Comparison of ENCODE assay signal across 3 cellular contexts in the genomic region with DNA sequence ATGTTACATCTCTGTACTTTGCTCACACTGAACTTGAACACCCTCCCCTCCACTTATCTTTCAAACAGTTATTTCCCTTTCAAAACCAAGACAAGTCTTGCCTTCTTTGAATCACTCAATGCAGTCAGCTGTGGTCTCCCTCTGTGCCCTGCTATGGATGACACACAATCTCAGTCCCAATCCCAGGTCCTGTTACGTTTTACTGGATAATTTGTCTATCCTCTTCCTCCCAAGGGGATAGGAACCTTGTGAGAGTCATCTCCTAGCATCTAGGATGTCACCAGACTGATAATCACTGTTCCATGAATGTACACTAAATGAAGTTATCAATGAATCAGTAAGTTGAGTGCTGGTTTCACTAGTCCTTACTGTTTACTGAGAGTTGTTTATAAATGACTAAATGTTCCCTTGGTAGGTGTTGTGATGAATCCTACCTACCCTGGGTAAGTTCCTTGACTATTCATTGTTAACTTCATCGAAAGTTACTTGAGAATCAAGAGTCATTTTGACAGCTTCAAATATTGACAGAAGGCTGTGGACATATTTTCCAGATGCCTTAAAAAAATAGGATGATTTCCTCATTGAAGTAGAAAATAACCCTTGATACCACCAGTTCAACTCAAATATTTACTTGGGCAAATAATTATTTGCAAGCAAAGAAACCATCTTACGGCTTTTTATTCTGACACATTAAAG.
TF ChIP-seq lines count a peak whose summit lies in the region.

No MANE protein-coding gene starts in this region.

TF ChIP-seq in IMR-90, 13 proteins besides CTCF, POLR2A, EP300 and RAD21:
- TF ChIP-seq MAFK (IDR thresholded peaks at IDR 0.05; ENCODE audit: low read depth, low read length) (no peak), FOS (IDR thresholded peaks at IDR 0.05; ENCODE audit: low read depth, low read length) (no peak), SMC3 (IDR thresholded peaks at IDR 0.05; ENCODE audit: low read depth, low read length) (no peak), MAZ (IDR thresholded peaks at IDR 0.05; ENCODE audit: borderline replicate concordance, low read depth, low read length) (no peak), USF2 (IDR thresholded peaks at IDR 0.05; ENCODE audit: low read depth, low read length) (no peak), MXI1 (IDR thresholded peaks at IDR 0.05; ENCODE audit: borderline replicate concordance, low read depth, low read length) (no peak), BHLHE40 (IDR thresholded peaks at IDR 0.05; ENCODE audit: low read depth, low read length) (no peak), RFX5 (IDR thresholded peaks at IDR 0.05; ENCODE audit: low read depth, low read length) (no peak), NFE2L2 (IDR thresholded peaks at IDR 0.05; ENCODE audit: low read depth, low read length) (no peak), CHD1 (IDR thresholded peaks at IDR 0.05; ENCODE audit: low read depth, low read length) (no peak), CEBPB (IDR thresholded peaks at IDR 0.05; ENCODE audit: low read depth, low read length) (no peak), RCOR1 (IDR thresholded peaks at IDR 0.05; ENCODE audit: insufficient replicate concordance, low read length) (no peak)
- TF ChIP-seq, protein P1, sequence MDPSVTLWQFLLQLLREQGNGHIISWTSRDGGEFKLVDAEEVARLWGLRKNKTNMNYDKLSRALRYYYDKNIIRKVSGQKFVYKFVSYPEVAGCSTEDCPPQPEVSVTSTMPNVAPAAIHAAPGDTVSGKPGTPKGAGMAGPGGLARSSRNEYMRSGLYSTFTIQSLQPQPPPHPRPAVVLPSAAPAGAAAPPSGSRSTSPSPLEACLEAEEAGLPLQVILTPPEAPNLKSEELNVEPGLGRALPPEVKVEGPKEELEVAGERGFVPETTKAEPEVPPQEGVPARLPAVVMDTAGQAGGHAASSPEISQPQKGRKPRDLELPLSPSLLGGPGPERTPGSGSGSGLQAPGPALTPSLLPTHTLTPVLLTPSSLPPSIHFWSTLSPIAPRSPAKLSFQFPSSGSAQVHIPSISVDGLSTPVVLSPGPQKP (IDR thresholded peaks at IDR 0.05; ENCODE audit: borderline replicate concordance, low read depth, low read length), result no peak

TF ChIP-seq in HepG2, 621 proteins besides CTCF, POLR2A, EP300 and RAD21 (continues in another document):
- TF ChIP-seq NFE2 (CRISPR knock-in tag; IDR thresholded peaks at IDR 0.05) (no peak), ZNF513 (CRISPR knock-in tag; conservative IDR thresholded peaks at IDR 0.05) (no peak), KDM6A (CRISPR knock-in tag; IDR thresholded peaks at IDR 0.05; ENCODE audit: low read depth) (no peak), ZNF672 (CRISPR knock-in tag; IDR thresholded peaks at IDR 0.05) (no peak), DNMT1 (CRISPR knock-in tag; IDR thresholded peaks at IDR 0.05) (no peak), THAP11 (CRISPR knock-in tag; IDR thresholded peaks at IDR 0.05) (no peak), PHF8 (CRISPR knock-in tag; IDR thresholded peaks at IDR 0.05) (no peak), SP140L (CRISPR knock-in tag; IDR thresholded peaks at IDR 0.05; ENCODE audit: borderline replicate concordance) (no peak), TEAD3 (CRISPR knock-in tag; optimal IDR thresholded peaks at IDR 0.05; ENCODE audit: borderline replicate concordance) (no peak), SOX13 (IDR thresholded peaks at IDR 0.05) (no peak), SOX13 (CRISPR knock-in tag; conservative IDR thresholded peaks at IDR 0.05 in 1 of 2, IDR thresholded peaks at IDR 0.05 in 1 of 2) (peak in 1 of 2 experiments; percentile 6; a peak in 1 of 4 replicates), RCOR2 (CRISPR knock-in tag; IDR thresholded peaks at IDR 0.05) (no peak), PRPF4 (IDR thresholded peaks at IDR 0.05; ENCODE audit: low read depth, low read length, poor library complexity, severe bottlenecking) (no peak), MIER3 (CRISPR knock-in tag; IDR thresholded peaks at IDR 0.05; ENCODE audit: borderline replicate concordance) (no peak), ZNF232 (CRISPR knock-in tag; IDR thresholded peaks at IDR 0.05; ENCODE audit: borderline replicate concordance) (no peak), BCL6 (CRISPR knock-in tag; IDR thresholded peaks at IDR 0.05) (peak; percentile 44), HES4 (CRISPR knock-in tag; IDR thresholded peaks at IDR 0.05; ENCODE audit: borderline replicate concordance) (no peak), ZNF331 (CRISPR knock-in tag; IDR thresholded peaks at IDR 0.05) (0 out of 2 replicates have a peak, but pooled peaks have one; percentile 33), ELF3 (CRISPR knock-in tag; IDR thresholded peaks at IDR 0.05) (peak; percentile 35; the same call in 1 of the 2 replicates), CHD2 (IDR thresholded peaks at IDR 0.05; ENCODE audit: low read depth, low read length) (no peak)
- TF ChIP-seq, protein P2, sequence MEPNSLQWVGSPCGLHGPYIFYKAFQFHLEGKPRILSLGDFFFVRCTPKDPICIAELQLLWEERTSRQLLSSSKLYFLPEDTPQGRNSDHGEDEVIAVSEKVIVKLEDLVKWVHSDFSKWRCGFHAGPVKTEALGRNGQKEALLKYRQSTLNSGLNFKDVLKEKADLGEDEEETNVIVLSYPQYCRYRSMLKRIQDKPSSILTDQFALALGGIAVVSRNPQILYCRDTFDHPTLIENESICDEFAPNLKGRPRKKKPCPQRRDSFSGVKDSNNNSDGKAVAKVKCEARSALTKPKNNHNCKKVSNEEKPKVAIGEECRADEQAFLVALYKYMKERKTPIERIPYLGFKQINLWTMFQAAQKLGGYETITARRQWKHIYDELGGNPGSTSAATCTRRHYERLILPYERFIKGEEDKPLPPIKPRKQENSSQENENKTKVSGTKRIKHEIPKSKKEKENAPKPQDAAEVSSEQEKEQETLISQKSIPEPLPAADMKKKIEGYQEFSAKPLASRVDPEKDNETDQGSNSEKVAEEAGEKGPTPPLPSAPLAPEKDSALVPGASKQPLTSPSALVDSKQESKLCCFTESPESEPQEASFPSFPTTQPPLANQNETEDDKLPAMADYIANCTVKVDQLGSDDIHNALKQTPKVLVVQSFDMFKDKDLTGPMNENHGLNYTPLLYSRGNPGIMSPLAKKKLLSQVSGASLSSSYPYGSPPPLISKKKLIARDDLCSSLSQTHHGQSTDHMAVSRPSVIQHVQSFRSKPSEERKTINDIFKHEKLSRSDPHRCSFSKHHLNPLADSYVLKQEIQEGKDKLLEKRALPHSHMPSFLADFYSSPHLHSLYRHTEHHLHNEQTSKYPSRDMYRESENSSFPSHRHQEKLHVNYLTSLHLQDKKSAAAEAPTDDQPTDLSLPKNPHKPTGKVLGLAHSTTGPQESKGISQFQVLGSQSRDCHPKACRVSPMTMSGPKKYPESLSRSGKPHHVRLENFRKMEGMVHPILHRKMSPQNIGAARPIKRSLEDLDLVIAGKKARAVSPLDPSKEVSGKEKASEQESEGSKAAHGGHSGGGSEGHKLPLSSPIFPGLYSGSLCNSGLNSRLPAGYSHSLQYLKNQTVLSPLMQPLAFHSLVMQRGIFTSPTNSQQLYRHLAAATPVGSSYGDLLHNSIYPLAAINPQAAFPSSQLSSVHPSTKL (CRISPR knock-in tag; IDR thresholded peaks at IDR 0.05), result peak; percentile 27; the same call in 1 of the 2 replicates
- TF ChIP-seq, protein P3, sequence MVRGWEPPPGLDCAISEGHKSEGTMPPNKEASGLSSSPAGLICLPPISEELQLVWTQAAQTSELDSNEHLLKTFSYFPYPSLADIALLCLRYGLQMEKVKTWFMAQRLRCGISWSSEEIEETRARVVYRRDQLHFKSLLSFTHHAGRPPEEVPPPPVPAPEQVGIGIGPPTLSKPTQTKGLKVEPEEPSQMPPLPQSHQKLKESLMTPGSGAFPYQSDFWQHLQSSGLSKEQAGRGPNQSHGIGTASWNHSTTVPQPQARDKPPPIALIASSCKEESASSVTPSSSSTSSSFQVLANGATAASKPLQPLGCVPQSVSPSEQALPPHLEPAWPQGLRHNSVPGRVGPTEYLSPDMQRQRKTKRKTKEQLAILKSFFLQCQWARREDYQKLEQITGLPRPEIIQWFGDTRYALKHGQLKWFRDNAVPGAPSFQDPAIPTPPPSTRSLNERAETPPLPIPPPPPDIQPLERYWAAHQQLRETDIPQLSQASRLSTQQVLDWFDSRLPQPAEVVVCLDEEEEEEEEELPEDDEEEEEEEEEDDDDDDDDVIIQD (CRISPR knock-in tag; IDR thresholded peaks at IDR 0.05; ENCODE audit: low read depth), result peak; percentile 30; the same call in 1 of the 2 replicates

TF ChIP-seq in HEK293T, 16 proteins besides CTCF, POLR2A, EP300 and RAD21:
- TF ChIP-seq FOXA1 (IDR thresholded peaks at IDR 0.05) (no peak), SUZ12 (IDR thresholded peaks at IDR 0.05) (no peak), TARDBP (IDR thresholded peaks at IDR 0.05) (no peak), ELF4 (IDR thresholded peaks at IDR 0.05) (no peak), NFRKB (IDR thresholded peaks at IDR 0.05) (no peak), HDGF (IDR thresholded peaks at IDR 0.05; ENCODE audit: borderline replicate concordance) (no peak), FOXM1 (IDR thresholded peaks at IDR 0.05; ENCODE audit: borderline replicate concordance) (no peak), LEF1 (IDR thresholded peaks at IDR 0.05; ENCODE audit: borderline replicate concordance) (no peak), FOXK2 (IDR thresholded peaks at IDR 0.05) (no peak)
